ENCODE assay signal across 11 cellular contexts in the genomic region with DNA sequence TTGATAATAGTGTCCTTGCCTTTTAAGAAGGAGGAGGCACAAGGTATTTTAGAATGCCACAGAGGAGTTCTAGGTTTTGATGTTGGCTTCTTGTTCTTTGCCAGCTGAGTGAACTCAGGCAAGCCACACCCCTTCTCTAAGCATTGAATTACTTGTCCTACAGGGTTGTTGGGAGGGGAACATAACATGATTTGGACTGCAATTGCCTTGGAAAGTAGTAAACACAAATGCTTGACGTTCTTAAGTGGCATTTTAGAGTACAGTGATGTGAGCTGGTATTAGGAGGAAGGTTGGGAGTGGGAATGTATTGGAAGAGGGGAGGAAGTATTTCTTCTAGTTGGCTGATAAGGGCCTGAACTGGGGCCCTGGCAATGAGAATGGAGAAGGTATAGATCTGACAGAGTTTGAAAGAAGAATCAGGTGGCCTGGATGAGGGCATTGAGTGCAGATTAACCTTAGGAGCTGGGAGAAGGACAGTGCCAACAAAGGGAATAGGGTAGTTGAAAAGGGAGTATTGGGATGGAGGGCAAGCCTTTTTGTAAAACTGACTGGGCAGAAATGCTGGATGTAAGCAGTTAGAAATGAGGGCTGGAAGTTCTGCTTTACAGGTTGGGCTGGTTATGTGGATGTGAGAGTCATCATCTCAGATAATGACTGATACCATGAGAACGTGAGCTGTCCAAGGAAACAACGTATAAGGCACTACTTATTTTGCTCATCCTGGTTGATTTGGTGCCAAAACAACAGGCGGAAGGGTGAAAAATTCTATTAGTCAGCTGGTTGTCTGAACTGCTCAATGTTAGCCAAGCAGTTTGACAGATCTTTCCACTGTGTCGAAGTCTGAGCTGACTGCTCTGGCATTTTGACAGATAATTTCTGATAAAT. TPM values are rescaled to one million over a fixed set of nuclear protein-coding genes. Genes with fewer than 3 reads are reported as not detected.
DNase-seq lines count a peak whose midpoint lies in the region; ATAC-seq and TF ChIP-seq lines count a peak whose summit lies in the region.
"Had no signal": no experiment of that assay in that cellular context is flagged by ENCODE, and none has a peak within 500 bp of the region (broad histone marks: within the 10 kb centered on the region; RNA-seq: fewer than 3 reads in every experiment).

No MANE protein-coding gene starts in this region.

- H3K9me3 Mint-ChIP-seq in CD4-positive, CD25-positive, alpha-beta regulatory T cell = peaks cover 0 to 3% (median 0%) of the 10 kb centered on the region in 7 donors
- peaks cover 2% of the 10 kb centered on the region for H3K9me3 Mint-ChIP-seq in stimulated activated memory B cell treated with anti-CD40 and anti-IgM and Interleukin-4, amounts not matched to agents 10 μg/mL and 1 μg/mL and 100 μg/mL, for 72 hours
- H3K9me3 Mint-ChIP-seq in glutamatergic neuron (ENCODE audit: unreplicated experiment) (no peaks in the 10 kb centered on the region), WTC11 (peaks cover 5% of the 10 kb centered on the region; the same call in 1 of the 2 replicates)
- H3K9me3 Mint-ChIP-seq: stimulated activated naive CD8-positive, alpha-beta T cell treated with anti-CD3 and anti-CD28 coated beads, Interleukin-15, Interleukin-2, amounts not matched to agents 100 ng/mL and 50 ng/mL, for 24 hours had no signal

- POLR2A ChIA-PET in WTC11 (lab: Charles Lee) = no interaction called here

- ATAC-seq in CD4-positive, CD25-positive, alpha-beta regulatory T cell (ENCODE audit: low read depth in 2 of 2) = no peak
- ATAC-seq in GM21576 (IDR thresholded peaks at IDR 0.05; ENCODE audit: unreplicated experiment) = peak; percentile 36
- peak; percentile 79 for ATAC-seq in stimulated activated memory B cell treated with anti-CD40 and anti-IgM and Interleukin-4, amounts not matched to agents 10 μg/mL and 1 μg/mL and 100 μg/mL, for 72 hours
- no peak for ATAC-seq in WTC11
- ATAC-seq: HCT116 had no signal

- no peaks in the 10 kb centered on the region for H3K9me3 ChIP-seq in CD4-positive, CD25-positive, alpha-beta regulatory T cell (ENCODE audit: control insufficient read depth in 2 of 2, low read length in 2 of 2)
- H3K9me3 ChIP-seq in Peyer's patch = no peaks in the 10 kb centered on the region

- no peaks in the 10 kb centered on the region for H3K36me3 ChIP-seq in CD4-positive, CD25-positive, alpha-beta regulatory T cell (ENCODE audit: control insufficient read depth, insufficient read depth, low read length)
- H3K36me3 ChIP-seq in Peyer's patch = no peaks in the 10 kb centered on the region

- TF ChIP-seq POLR2A in Peyer's patch (IDR thresholded peaks at IDR 0.05) = no peak

- peak overlapping the region; percentile 78 for H3K27ac ChIP-seq in CD4-positive, CD25-positive, alpha-beta regulatory T cell (ENCODE audit: insufficient read depth, low read length, poor library complexity, severe bottlenecking)
- H3K27ac ChIP-seq in Peyer's patch = peak overlapping the region in 3 of 4 donors; percentile 21 to 34 (median 32)

- H3K27ac Mint-ChIP-seq in CD4-positive, CD25-positive, alpha-beta regulatory T cell = peak overlapping the region in 1 of 3 donors; percentile 18
- H3K27ac Mint-ChIP-seq in stimulated activated memory B cell treated with anti-CD40 and anti-IgM and Interleukin-4, amounts not matched to agents 10 μg/mL and 1 μg/mL and 100 μg/mL, for 72 hours = no peak overlapping the region
- H3K27ac Mint-ChIP-seq in glutamatergic neuron (ENCODE audit: unreplicated experiment) = no peak overlapping the region
- no peak overlapping the region for H3K27ac Mint-ChIP-seq in WTC11
- H3K27ac Mint-ChIP-seq: stimulated activated naive CD8-positive, alpha-beta T cell treated with anti-CD3 and anti-CD28 coated beads, Interleukin-15, Interleukin-2, amounts not matched to agents 100 ng/mL and 50 ng/mL, for 24 hours had no signal

- TF ChIP-seq CTCF in Peyer's patch (IDR thresholded peaks at IDR 0.05) (no peak), glutamatergic neuron (IDR thresholded peaks at IDR 0.05; ENCODE audit: partially characterized antibody, unreplicated experiment) (no peak), WTC11 (IDR thresholded peaks at IDR 0.05) (no peak)

- no peaks in the 10 kb centered on the region for H3K27me3 ChIP-seq in CD4-positive, CD25-positive, alpha-beta regulatory T cell (ENCODE audit: control insufficient read depth, insufficient read depth, low read length)
- H3K27me3 ChIP-seq in Peyer's patch = no peaks in the 10 kb centered on the region

- peak overlapping the region; percentile 80 for H3K4me3 ChIP-seq in CD4-positive, CD25-positive, alpha-beta regulatory T cell (ENCODE audit: low read depth, low read length)
- no peak overlapping the region for H3K4me3 ChIP-seq in Peyer's patch

- CTCF ChIA-PET in WTC11 (lab: Charles Lee) = no interaction called here

- DNase-seq in CD4-positive, CD25-positive, alpha-beta regulatory T cell = peak in 1 of 3 donors; percentile 60
- DNase-seq in Peyer's patch (no peak), foreskin melanocyte (peak; percentile 71), glutamatergic neuron (no peak), NCI-H2107 (lab: John Stamatoyannopoulos, UW) (no peak), WTC11 (ENCODE audit: low spot score) (no peak)

- peaks cover 17 to 36% (median 25%) of the 10 kb centered on the region in 4 donors for H3K4me1 Mint-ChIP-seq in CD4-positive, CD25-positive, alpha-beta regulatory T cell
- peaks cover 37% of the 10 kb centered on the region for H3K4me1 Mint-ChIP-seq in stimulated activated memory B cell treated with anti-CD40 and anti-IgM and Interleukin-4, amounts not matched to agents 10 μg/mL and 1 μg/mL and 100 μg/mL, for 72 hours
- H3K4me1 Mint-ChIP-seq in glutamatergic neuron (ENCODE audit: low read depth, unreplicated experiment) (no peaks in the 10 kb centered on the region), WTC11 (no peaks in the 10 kb centered on the region)
- H3K4me1 Mint-ChIP-seq: brain had no signal

- peaks cover 6% of the 10 kb centered on the region for H3K36me3 Mint-ChIP-seq in CD4-positive, CD25-positive, alpha-beta regulatory T cell
- peaks cover 4% of the 10 kb centered on the region for H3K36me3 Mint-ChIP-seq in stimulated activated memory B cell treated with anti-CD40 and anti-IgM and Interleukin-4, amounts not matched to agents 10 μg/mL and 1 μg/mL and 100 μg/mL, for 72 hours
- H3K36me3 Mint-ChIP-seq in glutamatergic neuron (ENCODE audit: unreplicated experiment) (no peaks in the 10 kb centered on the region), WTC11 (no peaks in the 10 kb centered on the region)

- H3K27me3 Mint-ChIP-seq in CD4-positive, CD25-positive, alpha-beta regulatory T cell = no peaks in the 10 kb centered on the region
- H3K27me3 Mint-ChIP-seq in stimulated activated memory B cell treated with anti-CD40 and anti-IgM and Interleukin-4, amounts not matched to agents 10 μg/mL and 1 μg/mL and 100 μg/mL, for 72 hours = no peaks in the 10 kb centered on the region
- H3K27me3 Mint-ChIP-seq in glutamatergic neuron (ENCODE audit: unreplicated experiment) = no peaks in the 10 kb centered on the region
- H3K27me3 Mint-ChIP-seq in WTC11 (ENCODE audit: low read depth) = no peaks in the 10 kb centered on the region
- H3K27me3 Mint-ChIP-seq: brain; stimulated activated naive CD8-positive, alpha-beta T cell treated with anti-CD3 and anti-CD28 coated beads, Interleukin-15, Interleukin-2, amounts not matched to agents 100 ng/mL and 50 ng/mL, for 24 hours had no signal

- H3K4me3 Mint-ChIP-seq in CD4-positive, CD25-positive, alpha-beta regulatory T cell = no peak overlapping the region
- H3K4me3 Mint-ChIP-seq in stimulated activated memory B cell treated with anti-CD40 and anti-IgM and Interleukin-4, amounts not matched to agents 10 μg/mL and 1 μg/mL and 100 μg/mL, for 72 hours = no peak overlapping the region
- H3K4me3 Mint-ChIP-seq in glutamatergic neuron (ENCODE audit: unreplicated experiment) (no peak overlapping the region), WTC11 (no peak overlapping the region)
- H3K4me3 Mint-ChIP-seq: brain; stimulated activated naive CD8-positive, alpha-beta T cell treated with anti-CD3 and anti-CD28 coated beads, Interleukin-15, Interleukin-2, amounts not matched to agents 100 ng/mL and 50 ng/mL, for 24 hours had no signal

- H3K4me1 ChIP-seq in CD4-positive, CD25-positive, alpha-beta regulatory T cell (ENCODE audit: control insufficient read depth, insufficient read depth, low read length, poor library complexity, severe bottlenecking) = peaks cover 45% of the 10 kb centered on the region
- peaks cover 0 to 37% (median 13%) of the 10 kb centered on the region in 4 donors for H3K4me1 ChIP-seq in Peyer's patch

TF ChIP-seq in WTC11, 78 proteins besides CTCF, POLR2A, EP300 and RAD21:
- TF ChIP-seq E2F5 (CRISPR knock-in tag; IDR thresholded peaks at IDR 0.05) = no peak
- TF ChIP-seq CREB1 (CRISPR knock-in tag; IDR thresholded peaks at IDR 0.05) = no peak

RNA-seq across cellular contexts. Expression of gene KAT2B, which starts 16.7 kb away (rescaled TPM):
- 185 TPM for total RNA-seq in CD4-positive, CD25-positive, alpha-beta regulatory T cell
- polyA plus RNA-seq in CD4-positive, CD25-positive, alpha-beta regulatory T cell = 10 to 100 TPM in 1 of 4 donors, 1 to 10 TPM in 3; 5.7 to 11.0 (median 7.9) TPM
- total RNA-seq in Peyer's patch = 10 to 100 TPM; 28.0 to 46.2 (median 42.9) TPM
- total RNA-seq in glutamatergic neuron (ENCODE audit: unreplicated experiment) = 13.6 TPM
- total RNA-seq in WTC11 (2021) = 1.4 to 2.7 TPM (median 2.0 TPM) in 3 replicates

RNA-seq across cellular contexts. Expression of gene PP2D1, which starts 44.9 kb away (rescaled TPM):
- total RNA-seq in CD4-positive, CD25-positive, alpha-beta regulatory T cell = not detected
- polyA plus RNA-seq in CD4-positive, CD25-positive, alpha-beta regulatory T cell = 1 to 10 TPM in 1 of 4 donors, under 1 TPM in 3; 0.16 to 1.2 (median 0.21) TPM
- total RNA-seq in Peyer's patch (not detected), glutamatergic neuron (ENCODE audit: unreplicated experiment) (not detected), WTC11 (2021) (not detected in 3 replicates)

Comparison
In these comparisons a context has a peak if more than half of its experiments do, and no peak if none do; other contexts are left out.
1. ATAC-seq: peak in GM21576 (single experiment) and stimulated activated memory B cell treated with anti-CD40 and anti-IgM and Interleukin-4, amounts not matched to agents 10 μg/mL and 1 μg/mL and 100 μg/mL, for 72 hours (single experiment); none in CD4-positive, CD25-positive, alpha-beta regulatory T cell (0 of 2) and WTC11 (single experiment).